31 cellular contexts compared by ENCODE assay signal in genomic region chr3:33229947-33230346, GRCh38. TPM values are rescaled to one million over a fixed set of nuclear protein-coding genes. Genes with fewer than 3 reads are reported as not detected.
"Had no signal": no experiment of that assay in that cellular context is flagged by ENCODE, and none has a peak within 500 bp of the region (broad histone marks: within the 10 kb centered on the region; RNA-seq: fewer than 3 reads in every experiment).

No MANE protein-coding gene starts in this region.

- H3K27ac ChIP-seq: adrenal gland, body of pancreas, breast epithelium, KMS-11, PC-9, RWPE1, SK-N-MC had no signal

- H3K9ac ChIP-seq: KMS-11 had no signal

- H3K27ac Mint-ChIP-seq: activated CD4-positive, alpha-beta T cell treated with anti-CD3 and anti-CD28 coated beads, Interleukin-2, amount 10 ng/mL, durations not matched to agents 24 days and 14 days; activated CD8-positive, alpha-beta T cell treated with anti-CD3 and anti-CD28 coated beads for 36 hours; activated naive CD4-positive, alpha-beta T cell treated with anti-CD3 and anti-CD28 coated beads for 36 hours; activated T-helper 2 cell treated with anti-CD3 and anti-CD28 coated beads, Interferon-gamma antibody, Interleukin-2, Interleukin-4, amounts not matched to agents 10 μg/mL and 5 μg/mL and 100 μg/mL, durations not matched to agents 14 hours and 24 hours and 36 hours; T-helper 1 cell treated with Interleukin-12 subunit alpha and Interleukin-12 subunit beta and Interleukin-4 antibody, amounts not matched to agents 30 μg/mL and 1 μg/mL, for 36 hours; T-helper 2 cell treated with Interferon-gamma antibody and Interleukin-4, amounts not matched to agents 5 μg/mL and 100 μg/mL, for 36 hours had no signal

- H3K36me3 ChIP-seq: adrenal gland, breast epithelium had no signal

- FAIRE-seq: astrocyte, RCC 7860, TTC549 had no signal

- ATAC-seq: activated CD8-positive, alpha-beta T cell treated with anti-CD3 and anti-CD28 coated beads for 36 hours; activated naive CD4-positive, alpha-beta T cell treated with anti-CD3 and anti-CD28 coated beads, Interleukin-2, amount 50 U/mL, for 72 hours; body of pancreas; Right ventricle myocardium inferior had no signal

- H3K4me1 ChIP-seq: body of pancreas, breast epithelium had no signal

- H3K4me3 ChIP-seq: adrenal gland, body of pancreas, breast epithelium, PC-9, SK-N-MC had no signal

- H3K27me3 ChIP-seq: adrenal gland, body of pancreas, breast epithelium had no signal

- DNase-seq: activated CD4-positive, alpha-beta T cell treated with anti-CD3 and anti-CD28 coated beads, Interleukin-2, amount 10 ng/mL, durations not matched to agents 24 days and 14 days; activated CD4-positive, alpha-beta T cell treated with anti-CD3 and anti-CD28 coated beads, Interleukin-2, amount 50 U/mL, for 4 hours; activated CD8-positive, alpha-beta T cell treated with anti-CD3 and anti-CD28 coated beads for 36 hours; activated gamma-delta T cell; activated naive CD4-positive, alpha-beta T cell treated with anti-CD3 and anti-CD28 coated beads for 36 hours; activated T-cell treated with anti-CD3 and anti-CD28 coated beads, Interleukin-2, amount 50 U/mL, for 1 hour; adrenal gland; body of pancreas; NCI-H1105; NCI-H1417 treated with DMSO at 0.1 percent for 48 hours; NCI-H1930; NCI-H2107; NCI-H2171; NCI-H510A; NCI-H526; NCI-H748 treated with DMSO at 0.1 percent for 48 hours; PC-9 had no signal

- H2AFZ ChIP-seq: PC-9 had no signal

- H3K4me1 Mint-ChIP-seq: activated CD4-positive, alpha-beta T cell treated with anti-CD3 and anti-CD28 coated beads, Interleukin-2, amount 10 ng/mL, durations not matched to agents 24 days and 14 days had no signal

- H3K4me2 ChIP-seq: KMS-11, PC-9 had no signal

- H3K9me3 ChIP-seq: adrenal gland, body of pancreas, breast epithelium had no signal

- H3K9me3 Mint-ChIP-seq: activated CD4-positive, alpha-beta T cell treated with anti-CD3 and anti-CD28 coated beads, Interleukin-2, amount 10 ng/mL, durations not matched to agents 24 days and 14 days; activated CD8-positive, alpha-beta T cell treated with anti-CD3 and anti-CD28 coated beads for 36 hours; activated naive CD4-positive, alpha-beta T cell treated with anti-CD3 and anti-CD28 coated beads for 36 hours; activated T-helper 2 cell treated with anti-CD3 and anti-CD28 coated beads, Interferon-gamma antibody, Interleukin-2, Interleukin-4, amounts not matched to agents 10 μg/mL and 5 μg/mL and 100 μg/mL, durations not matched to agents 14 hours and 24 hours and 36 hours; T-helper 1 cell treated with Interleukin-12 subunit alpha and Interleukin-12 subunit beta and Interleukin-4 antibody, amounts not matched to agents 30 μg/mL and 1 μg/mL, for 36 hours; T-helper 2 cell treated with Interferon-gamma antibody and Interleukin-4, amounts not matched to agents 5 μg/mL and 100 μg/mL, for 36 hours had no signal

- H3K36me3 Mint-ChIP-seq: activated naive CD4-positive, alpha-beta T cell treated with anti-CD3 and anti-CD28 coated beads, Interleukin-2, amount 50 U/mL, for 72 hours had no signal

- H3K4me3 Mint-ChIP-seq: activated CD4-positive, alpha-beta T cell treated with anti-CD3 and anti-CD28 coated beads, Interleukin-2, amount 10 ng/mL, durations not matched to agents 24 days and 14 days; activated CD8-positive, alpha-beta T cell treated with anti-CD3 and anti-CD28 coated beads for 36 hours; activated naive CD4-positive, alpha-beta T cell treated with anti-CD3 and anti-CD28 coated beads for 36 hours; T-helper 1 cell treated with Interleukin-12 subunit alpha and Interleukin-12 subunit beta and Interleukin-4 antibody, amounts not matched to agents 30 μg/mL and 1 μg/mL, for 36 hours; T-helper 2 cell treated with Interferon-gamma antibody and Interleukin-4, amounts not matched to agents 5 μg/mL and 100 μg/mL, for 36 hours had no signal

RNA-seq across cellular contexts. Expression of gene SUSD5, which starts 11.3 kb away (rescaled TPM):
- total RNA-seq: activated CD4-positive, alpha-beta T cell treated with anti-CD3 and anti-CD28 coated beads, Interleukin-2, amount 10 ng/mL, durations not matched to agents 24 days and 14 days; activated CD8-positive, alpha-beta memory T cell treated with anti-CD3 and anti-CD28 coated beads for 36 hours; activated CD8-positive, alpha-beta T cell treated with anti-CD3 and anti-CD28 coated beads for 36 hours; activated naive CD4-positive, alpha-beta T cell treated with anti-CD3 and anti-CD28 coated beads for 36 hours; activated naive CD4-positive, alpha-beta T cell treated with anti-CD3 and anti-CD28 coated beads, Interleukin-2, amount 50 U/mL, for 72 hours; activated T-helper 2 cell treated with anti-CD3 and anti-CD28 coated beads, Interferon-gamma antibody, Interleukin-2, Interleukin-4, amounts not matched to agents 10 μg/mL and 5 μg/mL and 100 μg/mL, durations not matched to agents 14 hours and 24 hours and 36 hours; OCI-LY7 had no signal

RNA-seq across cellular contexts. Expression of gene FBXL2, which starts 47.3 kb away (rescaled TPM):
- total RNA-seq: activated CD4-positive, alpha-beta T cell treated with anti-CD3 and anti-CD28 coated beads, Interleukin-2, amount 10 ng/mL, durations not matched to agents 24 days and 14 days; activated CD8-positive, alpha-beta memory T cell treated with anti-CD3 and anti-CD28 coated beads for 36 hours; activated CD8-positive, alpha-beta T cell treated with anti-CD3 and anti-CD28 coated beads for 36 hours; activated naive CD4-positive, alpha-beta T cell treated with anti-CD3 and anti-CD28 coated beads for 36 hours; activated naive CD4-positive, alpha-beta T cell treated with anti-CD3 and anti-CD28 coated beads, Interleukin-2, amount 50 U/mL, for 72 hours had no signal
